ENCODE assay signal across 18 cellular contexts in genomic region chr5:72185717-72186388, GRCh38.
DNase-seq lines count a peak whose midpoint lies in the region; ATAC-seq and TF ChIP-seq lines count a peak whose summit lies in the region.
"Had no signal": no experiment of that assay in that cellular context is flagged by ENCODE, and none has a peak within 500 bp of the region (broad histone marks: within the 10 kb centered on the region; RNA-seq: fewer than 3 reads in every experiment).

No MANE protein-coding gene starts in this region.

- H3K9me3 Mint-ChIP-seq in progenitor cell of endocrine pancreas (ENCODE audit: low read depth): no peaks in the 10 kb centered on the region
- H3K9me3 Mint-ChIP-seq in naive thymus-derived CD8-positive, alpha-beta T cell: no peaks in the 10 kb centered on the region
- H3K9me3 Mint-ChIP-seq: activated CD4-positive, alpha-beta memory T cell treated with anti-CD3 and anti-CD28 coated beads, Interleukin-2, amount 10 ng/mL, durations not matched to agents 7 days and 5 days had no signal

- peaks cover 2% of the 10 kb centered on the region for H3K36me3 Mint-ChIP-seq in progenitor cell of endocrine pancreas (ENCODE audit: insufficient read depth)
- H3K36me3 Mint-ChIP-seq in naive thymus-derived CD8-positive, alpha-beta T cell: no peaks in the 10 kb centered on the region
- H3K36me3 Mint-ChIP-seq: activated naive CD8-positive, alpha-beta T cell had no signal

- TF ChIP-seq CTCF in progenitor cell of endocrine pancreas (IDR thresholded peaks at IDR 0.05; ENCODE audit: unreplicated experiment) (no peak), GM20000 (IDR thresholded peaks at IDR 0.05; ENCODE audit: extremely low read depth, missing control alignments) (no peak)

- H3K27me3 Mint-ChIP-seq in progenitor cell of endocrine pancreas: no peaks in the 10 kb centered on the region
- peaks cover 12 to 41% (median 19%) of the 10 kb centered on the region in 5 donors for H3K27me3 Mint-ChIP-seq in naive thymus-derived CD8-positive, alpha-beta T cell

- H3K27ac Mint-ChIP-seq in progenitor cell of endocrine pancreas: peak overlapping the region; percentile 59
- no peak overlapping the region for H3K27ac Mint-ChIP-seq in naive thymus-derived CD8-positive, alpha-beta T cell
- H3K27ac Mint-ChIP-seq: activated CD4-positive, alpha-beta memory T cell treated with anti-CD3 and anti-CD28 coated beads, Interleukin-2, amount 10 ng/mL, durations not matched to agents 7 days and 5 days; activated naive CD8-positive, alpha-beta T cell had no signal

- peaks cover 8% of the 10 kb centered on the region for H3K4me1 Mint-ChIP-seq in progenitor cell of endocrine pancreas (ENCODE audit: low read depth)
- H3K4me1 Mint-ChIP-seq in naive thymus-derived CD8-positive, alpha-beta T cell: peaks cover 0 to 2% (median 0%) of the 10 kb centered on the region in 4 donors
- H3K4me1 Mint-ChIP-seq: activated CD4-positive, alpha-beta memory T cell treated with anti-CD3 and anti-CD28 coated beads, Interleukin-2, amount 10 ng/mL, durations not matched to agents 7 days and 5 days had no signal

- no peak for ATAC-seq in naive thymus-derived CD8-positive, alpha-beta T cell

- POLR2A ChIA-PET in naive thymus-derived CD8-positive, alpha-beta T cell (lab: Charles Lee): no interaction called here

- DNase-seq in DMS79 treated with DMSO at 0.1 percent for 48 hours (lab: John Stamatoyannopoulos, UW) (peak; percentile 15), NCI-H2227 (lab: John Stamatoyannopoulos, UW; ENCODE audit: unreplicated experiment) (peak; percentile 77), fibroblast of gingiva (ENCODE audit: low read depth) (peak; percentile 30), progenitor cell of endocrine pancreas (ENCODE audit: low spot score, unreplicated experiment) (no peak), inferior parietal cortex (ENCODE audit: extremely low spot score) (no peak), GM20000 (ENCODE audit: low spot score) (no peak)
- DNase-seq in naive thymus-derived CD8-positive, alpha-beta T cell: no peak
- DNase-seq: activated CD4-positive, alpha-beta memory T cell treated with anti-CD3 and anti-CD28 coated beads, Interleukin-2, amount 10 ng/mL, durations not matched to agents 7 days and 5 days; activated T-cell treated with anti-CD3 and anti-CD28 coated beads, Interleukin-2, amount 50 U/mL, for 48 hours; BE2C; HCEC 1CT; head of caudate nucleus; Kasumi-1; NCI-H524 treated with DMSO at 0.1 percent for 48 hours; nucleus accumbens; Peyer's patch; sigmoid colon had no signal

- no peak overlapping the region for H3K4me3 Mint-ChIP-seq in progenitor cell of endocrine pancreas (ENCODE audit: low read depth)
- no peak overlapping the region for H3K4me3 Mint-ChIP-seq in naive thymus-derived CD8-positive, alpha-beta T cell
- H3K4me3 Mint-ChIP-seq: activated CD4-positive, alpha-beta memory T cell treated with anti-CD3 and anti-CD28 coated beads, Interleukin-2, amount 10 ng/mL, durations not matched to agents 7 days and 5 days; activated naive CD8-positive, alpha-beta T cell had no signal

Comparison
In these comparisons a context has a peak if more than half of its experiments do, and no peak if none do; other contexts are left out.
1. DNase-seq: peak in DMS79 treated with DMSO at 0.1 percent for 48 hours (single experiment), NCI-H2227 (single experiment) and fibroblast of gingiva (single experiment); none in progenitor cell of endocrine pancreas (single experiment), inferior parietal cortex (single experiment), GM20000 (single experiment) and naive thymus-derived CD8-positive, alpha-beta T cell (0 of 10).